In the genomic region with DNA sequence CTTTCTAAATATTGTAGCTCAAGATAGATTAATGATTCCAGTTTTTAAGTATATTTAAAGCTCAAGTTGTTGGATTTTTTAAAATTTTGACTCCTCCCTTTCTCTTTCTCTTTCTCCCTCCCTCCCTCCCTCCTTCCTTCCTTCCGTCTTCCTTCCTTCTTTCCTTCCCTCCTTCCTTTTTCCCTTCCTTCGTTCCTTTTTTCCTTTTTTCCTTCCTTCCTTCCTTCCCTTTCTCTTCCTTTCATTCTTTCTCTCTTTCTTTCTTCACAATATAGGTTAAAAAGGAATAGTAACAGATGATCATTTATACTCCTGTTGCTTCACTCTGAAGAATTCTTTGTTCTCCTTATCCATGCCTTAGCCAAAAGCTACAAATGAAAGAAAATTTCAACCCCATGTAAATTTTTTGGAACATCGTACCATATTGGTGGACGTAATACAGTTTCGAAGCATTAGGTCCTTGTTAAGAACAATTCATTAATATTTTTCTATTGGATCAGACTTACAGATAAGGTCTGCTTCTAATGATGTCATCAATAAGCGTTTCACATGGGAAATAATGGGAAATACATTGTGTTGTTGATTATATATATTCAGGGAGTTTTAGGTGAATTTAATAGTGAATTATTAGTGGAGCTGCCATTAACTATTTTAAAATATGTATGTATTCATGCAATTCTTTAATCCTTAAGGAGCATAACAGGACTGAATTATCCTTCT, we compare ENCODE assay signal across 27 cellular contexts.
"Had no signal": no experiment of that assay in that cellular context is flagged by ENCODE, and none has a peak within 500 bp of the region (broad histone marks: within the 10 kb centered on the region; RNA-seq: fewer than 3 reads in every experiment).

No MANE protein-coding gene starts in this region.

- H3K9me3 ChIP-seq: stomach, suprapubic skin, testis, thoracic aorta, thyroid gland, tibial artery, tibial nerve, transverse colon, upper lobe of left lung, upper lobe of right lung, uterus, vagina had no signal

- H3K36me3 ChIP-seq: stomach, suprapubic skin, thoracic aorta, thyroid gland, tibial artery, tibial nerve, transverse colon, upper lobe of left lung, upper lobe of right lung, uterus, vagina had no signal

- H3K4me1 ChIP-seq: stomach, suprapubic skin, testis, tibial artery, tibial nerve, transverse colon, upper lobe of left lung, upper lobe of right lung, uterus, vagina had no signal

- H3K27me3 ChIP-seq: stomach, suprapubic skin, testis, thyroid gland, tibial artery, tibial nerve, transverse colon, upper lobe of left lung, upper lobe of right lung, uterus, vagina had no signal

- FAIRE-seq: urothelium cell line had no signal

- H3K27ac ChIP-seq: stomach, suprapubic skin, testis, thoracic aorta, thyroid gland, tibial artery, tibial nerve, transverse colon, upper lobe of left lung, upper lobe of right lung, uterus, vagina had no signal

- DNase-seq: stimulated activated CD4-positive, alpha-beta T cell treated with anti-CD3 and anti-CD28 coated beads, Interleukin-2, amount 100 ng/mL, for 48 hours; stimulated activated CD4-positive, alpha-beta T cell treated with anti-CD3 and anti-CD28 coated beads, Interleukin-4, amount 100 ng/mL, for 1 hour; stimulated activated CD4-positive, alpha-beta T cell treated with anti-CD3 and anti-CD28 coated beads, Interleukin-4, amount 100 ng/mL, for 24 hours; stimulated activated CD4-positive, alpha-beta T cell treated with anti-CD3 and anti-CD28 coated beads, Interleukin-4, amount 100 ng/mL, for 4 hours; stimulated activated CD8-positive, alpha-beta memory T cell treated with anti-CD3 and anti-CD28 coated beads, Interleukin-4, amount 100 ng/mL, for 48 hours; stimulated activated naive B cell treated with anti-CD40 and anti-IgM and Interleukin-4, amounts not matched to agents 10 μg/mL and 1 μg/mL and 100 μg/mL, for 72 hours; stimulated activated naive CD4-positive, alpha-beta T cell; stimulated activated naive CD4-positive, alpha-beta T cell treated with Interleukin-2 at 50 U/mL for 16 hours; stimulated activated naive CD8-positive, alpha-beta T cell treated with anti-CD3 and anti-CD28 coated beads, Interleukin-15, amount 100 ng/mL, for 72 hours; stimulated activated naive CD8-positive, alpha-beta T cell treated with anti-CD3 and anti-CD28 coated beads, Interleukin-15, Interleukin-2, amounts not matched to agents 100 U/mL and 50 U/mL, for 24 hours; stomach; substantia nigra; testis; thyroid gland; tibial artery; transverse colon; trophoblast cell; upper lobe of left lung; upper lobe of right lung; uterus had no signal

- ATAC-seq: stimulated activated effector memory CD8-positive, alpha-beta T cell treated with anti-CD3 and anti-CD28 coated beads, Interleukin-12 subunit alpha, Interleukin-12 subunit beta, amount 100 ng/mL, for 72 hours; stimulated activated memory B cell treated with anti-CD40 and anti-IgM and Interleukin-4, amounts not matched to agents 10 μg/mL and 1 μg/mL and 100 μg/mL, for 72 hours; stimulated activated naive B cell treated with anti-CD40 and anti-IgM and Interleukin-4, amounts not matched to agents 10 μg/mL and 1 μg/mL and 100 μg/mL, for 72 hours; stimulated activated naive CD8-positive, alpha-beta T cell treated with anti-CD3 and anti-CD28 coated beads, Interleukin-15, amount 100 ng/mL, for 72 hours; stimulated activated naive CD8-positive, alpha-beta T cell treated with anti-CD3 and anti-CD28 coated beads, Interleukin-15, Interleukin-2, amounts not matched to agents 100 U/mL and 50 U/mL, for 24 hours; upper lobe of right lung had no signal

- H3K4me3 ChIP-seq: stomach, suprapubic skin, testis, thoracic aorta, thyroid gland, tibial artery, tibial nerve, transverse colon, upper lobe of left lung, upper lobe of right lung, uterus, vagina had no signal
